ENCODE assay signal across 20 cellular contexts in the genomic region with DNA sequence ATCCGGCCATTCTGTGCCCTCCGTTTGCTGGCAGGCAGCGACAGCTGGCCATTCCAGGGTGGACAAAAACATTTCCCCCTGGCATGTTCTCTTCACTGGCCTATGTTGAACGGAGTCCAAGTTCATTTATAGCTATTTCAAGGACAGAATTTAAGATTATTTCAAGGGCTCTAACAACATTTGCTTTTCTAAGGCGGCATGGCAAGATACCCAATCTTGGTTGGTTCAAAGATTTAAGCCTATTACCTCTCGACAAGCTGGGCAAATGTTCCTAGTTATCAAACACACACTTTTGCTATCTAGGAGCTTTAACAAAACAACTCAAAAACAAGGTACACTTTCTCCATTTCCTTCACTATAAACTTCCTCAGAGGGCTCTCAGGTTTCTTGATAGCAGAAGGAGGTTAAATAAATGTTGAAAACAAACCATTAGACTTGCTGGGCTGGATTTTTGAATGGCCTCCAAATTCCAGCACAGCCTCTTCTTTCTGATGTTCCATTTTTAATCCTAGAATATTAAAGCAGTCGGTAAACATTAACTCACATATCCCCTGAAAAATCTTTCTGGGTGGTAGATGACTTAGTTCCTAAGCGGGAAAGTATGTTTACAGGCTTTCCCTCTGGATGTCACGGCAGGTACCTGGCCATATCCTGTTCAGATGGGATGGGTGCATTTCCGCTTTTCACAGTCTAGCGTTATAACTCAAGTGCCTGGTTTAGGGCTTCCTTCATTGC.
DNase-seq lines count a peak whose midpoint lies in the region; ATAC-seq and TF ChIP-seq lines count a peak whose summit lies in the region.
"Had no signal": no experiment of that assay in that cellular context is flagged by ENCODE, and none has a peak within 500 bp of the region (broad histone marks: within the 10 kb centered on the region; RNA-seq: fewer than 3 reads in every experiment).

No MANE protein-coding gene starts in this region.

- no peaks in the 10 kb centered on the region for H3K79me1 ChIP-seq in mesenchymal stem cell (replicated peaks; ENCODE audit: low read length, poor library complexity, severe bottlenecking)

- WGBS in mesenchymal stem cell: 94% methylated on average over 10 of the region's 11 CpGs

- H3K27me3 ChIP-seq in PC-3 (ENCODE audit: low read length) (no peaks in the 10 kb centered on the region), mesenchymal stem cell (ENCODE audit: control insufficient read depth in 1 of 2, insufficient read depth in 1 of 2, low read length in 2 of 2) (no peaks in the 10 kb centered on the region)
- H3K27me3 ChIP-seq: gastrocnemius medialis, right lobe of liver, vagina had no signal

- H4K20me1 ChIP-seq in PC-3 (ENCODE audit: low read length): no peaks in the 10 kb centered on the region

- BruUV-seq in PC-3 (replicated peaks; lab: Mats Ljungman, UMichigan): no TSS peak

- no peak overlapping the region for H3K4ac ChIP-seq in mesenchymal stem cell (ENCODE audit: low read depth in 1 of 2, low read length in 2 of 2)

- H3K27ac ChIP-seq in 22Rv1: peak overlapping the region; percentile 72
- H3K27ac ChIP-seq in PC-3 (ENCODE audit: low read length): peak overlapping the region; percentile 38
- peak overlapping the region; percentile 68 for H3K27ac ChIP-seq in mesenchymal stem cell (ENCODE audit: low read length, poor library complexity, severe bottlenecking)
- H3K27ac ChIP-seq: PC-9, right lobe of liver, vagina had no signal

- H3K36me3 Mint-ChIP-seq in endothelial cell (ENCODE audit: low read depth, unreplicated experiment): no peaks in the 10 kb centered on the region
- H3K36me3 Mint-ChIP-seq: activated CD8-positive, alpha-beta memory T cell treated with anti-CD3 and anti-CD28 coated beads, Interleukin-2, amount 10 ng/mL, durations not matched to agents 7 days and 5 days; stimulated activated memory B cell treated with anti-CD40 and anti-IgM and Interleukin-4, amounts not matched to agents 10 μg/mL and 1 μg/mL and 100 μg/mL, for 72 hours had no signal

- no peak overlapping the region for H2BK120ac ChIP-seq in mesenchymal stem cell (ENCODE audit: low read depth, low read length)

- peak overlapping the region; percentile 17 for H2AK5ac ChIP-seq in mesenchymal stem cell (ENCODE audit: low read length, severe bottlenecking)

- H2BK12ac ChIP-seq in mesenchymal stem cell (ENCODE audit: low read length in 2 of 2): no peak overlapping the region

- intact Hi-C loops in PC-3 (cut with micrococcal nuclease): no loop called here

- H3K9me3 ChIP-seq in PC-3 (ENCODE audit: low read length) (no peaks in the 10 kb centered on the region), mesenchymal stem cell (ENCODE audit: control insufficient read depth, low read length) (no peaks in the 10 kb centered on the region)
- H3K9me3 ChIP-seq: gastrocnemius medialis, HAP-1, right lobe of liver, vagina had no signal

- no peaks in the 10 kb centered on the region for H3K36me3 ChIP-seq in PC-3 (ENCODE audit: low read depth, low read length)
- no peaks in the 10 kb centered on the region for H3K36me3 ChIP-seq in mesenchymal stem cell (ENCODE audit: control insufficient read depth in 1 of 2, insufficient read depth in 2 of 2, low read depth in 1 of 2, low read length in 2 of 2)
- H3K36me3 ChIP-seq: gastrocnemius medialis, HAP-1, right lobe of liver, vagina had no signal

- H3K4me1 ChIP-seq in PC-3 (ENCODE audit: insufficient read depth, low read length): peaks cover 14% of the 10 kb centered on the region; the same call in 1 of the 2 replicates
- H3K4me1 ChIP-seq in mesenchymal stem cell (ENCODE audit: control insufficient read depth, insufficient read depth, low read depth, low read length): peaks cover 4% of the 10 kb centered on the region
- H3K4me1 ChIP-seq: HAP-1, right lobe of liver, vagina had no signal

- no peaks in the 10 kb centered on the region for H3K27me3 Mint-ChIP-seq in endothelial cell (ENCODE audit: unreplicated experiment)
- H3K27me3 Mint-ChIP-seq: activated CD8-positive, alpha-beta memory T cell treated with anti-CD3 and anti-CD28 coated beads, Interleukin-2, amount 10 ng/mL, durations not matched to agents 7 days and 5 days; stimulated activated memory B cell treated with anti-CD40 and anti-IgM and Interleukin-4, amounts not matched to agents 10 μg/mL and 1 μg/mL and 100 μg/mL, for 72 hours had no signal

- ATAC-seq in PC-3: peak; percentile 82
- no peak for ATAC-seq in activated CD4-positive, CD25-positive, alpha-beta regulatory T cell treated with anti-CD3 and anti-CD28 coated beads, Interleukin-2, amount 50 U/mL, for 24 hours
- ATAC-seq: activated CD8-positive, alpha-beta memory T cell treated with anti-CD3 and anti-CD28 coated beads, Interleukin-2, amount 10 ng/mL, durations not matched to agents 7 days and 5 days; gastrocnemius medialis; stimulated activated memory B cell treated with anti-CD40 and anti-IgM and Interleukin-4, amounts not matched to agents 10 μg/mL and 1 μg/mL and 100 μg/mL, for 72 hours had no signal

- H3K79me2 ChIP-seq in PC-3 (ENCODE audit: low read length): no peaks in the 10 kb centered on the region

- POLR2A ChIA-PET in PC-3 (lab: Charles Lee; ENCODE audit: unreplicated experiment): no interaction called here

- peak overlapping the region; percentile 27 for H3K4me2 ChIP-seq in PC-3 (ENCODE audit: low read length)
- H3K4me2 ChIP-seq in mesenchymal stem cell (ENCODE audit: low read length, poor library complexity, severe bottlenecking): no peak overlapping the region
- H3K4me2 ChIP-seq: PC-9 had no signal

- no peak overlapping the region for H3K4me3 Mint-ChIP-seq in endothelial cell (ENCODE audit: unreplicated experiment)
- H3K4me3 Mint-ChIP-seq: activated CD8-positive, alpha-beta memory T cell treated with anti-CD3 and anti-CD28 coated beads, Interleukin-2, amount 10 ng/mL, durations not matched to agents 7 days and 5 days; nephron progenitor cell; stimulated activated memory B cell treated with anti-CD40 and anti-IgM and Interleukin-4, amounts not matched to agents 10 μg/mL and 1 μg/mL and 100 μg/mL, for 72 hours had no signal

- H3K27ac Mint-ChIP-seq in endothelial cell (ENCODE audit: unreplicated experiment): peak overlapping the region; percentile 71
- H3K27ac Mint-ChIP-seq: activated CD8-positive, alpha-beta memory T cell treated with anti-CD3 and anti-CD28 coated beads, Interleukin-2, amount 10 ng/mL, durations not matched to agents 7 days and 5 days; nephron progenitor cell; stimulated activated memory B cell treated with anti-CD40 and anti-IgM and Interleukin-4, amounts not matched to agents 10 μg/mL and 1 μg/mL and 100 μg/mL, for 72 hours had no signal

- H4K91ac ChIP-seq in mesenchymal stem cell (ENCODE audit: low read length): no peak overlapping the region

- no peak overlapping the region for H3K18ac ChIP-seq in mesenchymal stem cell (ENCODE audit: low read depth in 1 of 2, low read length in 2 of 2)

- no peak overlapping the region for H3K14ac ChIP-seq in mesenchymal stem cell (ENCODE audit: low read length in 2 of 2)

- no peaks in the 10 kb centered on the region for H3K9me2 ChIP-seq in PC-3 (replicated peaks; ENCODE audit: low read length)

- CTCF ChIA-PET in PC-3 (lab: Charles Lee): no interaction called here

- no peaks in the 10 kb centered on the region for H3K9me3 Mint-ChIP-seq in endothelial cell (ENCODE audit: unreplicated experiment)
- H3K9me3 Mint-ChIP-seq: nephron progenitor cell; stimulated activated memory B cell treated with anti-CD40 and anti-IgM and Interleukin-4, amounts not matched to agents 10 μg/mL and 1 μg/mL and 100 μg/mL, for 72 hours had no signal

- H2AFZ ChIP-seq in PC-3 (ENCODE audit: low read length) (peak overlapping the region; percentile 52), mesenchymal stem cell (ENCODE audit: low read depth, low read length) (no peak overlapping the region)
- H2AFZ ChIP-seq: PC-9 had no signal

- no peaks in the 10 kb centered on the region for H3F3A ChIP-seq in PC-3 (ENCODE audit: low read length, unreplicated experiment)

- H3K4me1 Mint-ChIP-seq in endothelial cell (ENCODE audit: unreplicated experiment): peaks cover 9% of the 10 kb centered on the region
- H3K4me1 Mint-ChIP-seq: activated CD8-positive, alpha-beta memory T cell treated with anti-CD3 and anti-CD28 coated beads, Interleukin-2, amount 10 ng/mL, durations not matched to agents 7 days and 5 days; stimulated activated memory B cell treated with anti-CD40 and anti-IgM and Interleukin-4, amounts not matched to agents 10 μg/mL and 1 μg/mL and 100 μg/mL, for 72 hours had no signal

- H4K8ac ChIP-seq in mesenchymal stem cell (ENCODE audit: low read length): no peak overlapping the region

- DNase-seq in PC-3: peak; percentile 46
- no peak for DNase-seq in endothelial cell (ENCODE audit: low spot score)
- DNase-seq in mesenchymal stem cell: no peak
- no peak for DNase-seq in pons (ENCODE audit: low spot score)
- DNase-seq in activated CD8-positive, alpha-beta memory T cell treated with anti-CD3 and anti-CD28 coated beads, Interleukin-2, amount 50 U/mL, for 4 hours: no peak
- DNase-seq in NCI-H1694 treated with DMSO at 0.1 percent for 48 hours (lab: John Stamatoyannopoulos, UW): no peak
- DNase-seq: activated CD8-positive, alpha-beta memory T cell treated with anti-CD3 and anti-CD28 coated beads, Interleukin-2, amount 10 ng/mL, durations not matched to agents 7 days and 5 days; gastrocnemius medialis; KG1; kidney; NCI-H510A; nephron progenitor cell; PC-9; right lobe of liver; SW 1271 had no signal

- no peak overlapping the region for H3K9ac ChIP-seq in PC-3 (ENCODE audit: low read length)
- H3K9ac ChIP-seq in mesenchymal stem cell (ENCODE audit: low read length): no peak overlapping the region

- peak overlapping the region; percentile 1 for H2BK5ac ChIP-seq in mesenchymal stem cell (ENCODE audit: low read depth, low read length, poor library complexity, severe bottlenecking)

- TF ChIP-seq CTCF in 22Rv1 (IDR thresholded peaks at IDR 0.05): no peak
- no peak for TF ChIP-seq CTCF in PC-3 (conservative IDR thresholded peaks at IDR 0.05; ENCODE audit: low read depth, low read length)
- no peak for TF ChIP-seq CTCF in endothelial cell (IDR thresholded peaks at IDR 0.05; ENCODE audit: unreplicated experiment)

- no peak overlapping the region for H3K23ac ChIP-seq in mesenchymal stem cell (ENCODE audit: low read length in 2 of 2)

- H2BK15ac ChIP-seq in mesenchymal stem cell (ENCODE audit: low read depth, poor library complexity, severe bottlenecking): no peak overlapping the region

- no peak overlapping the region for H3K4me3 ChIP-seq in PC-3 (ENCODE audit: low read length)
- no peak overlapping the region for H3K4me3 ChIP-seq in mesenchymal stem cell (ENCODE audit: insufficient read depth in 1 of 2, low read depth in 1 of 2, low read length in 2 of 2)
- H3K4me3 ChIP-seq: gastrocnemius medialis, HAP-1, PC-9, right lobe of liver, vagina had no signal
